26 cellular contexts compared by ENCODE assay signal in genomic region chr3:185555101-185555501, GRCh38. TPM values are rescaled to one million over a fixed set of nuclear protein-coding genes. Genes with fewer than 3 reads are reported as not detected.
DNase-seq lines count a peak whose midpoint lies in the region; ATAC-seq, FAIRE-seq and TF ChIP-seq lines count a peak whose summit lies in the region.
"Had no signal": no experiment of that assay in that cellular context is flagged by ENCODE, and none has a peak within 500 bp of the region (broad histone marks: within the 10 kb centered on the region; RNA-seq: fewer than 3 reads in every experiment).

No MANE protein-coding gene starts in this region.

- no peaks in the 10 kb centered on the region for H4K20me1 ChIP-seq in SK-N-SH (ENCODE audit: insufficient read depth)

- H3K27ac ChIP-seq in mucosa of rectum (ENCODE audit: low read depth in 2 of 2, low read length in 2 of 2), result peak overlapping the region; percentile 98 to 99
- peak overlapping the region in 3 of 4 donors; percentile 11 to 36 (median 17) for H3K27ac ChIP-seq in upper lobe of left lung
- no peak overlapping the region for H3K27ac ChIP-seq in SK-N-SH (ENCODE audit: low read depth in 2 of 2, low read length in 1 of 2)
- H3K27ac ChIP-seq: dorsolateral prefrontal cortex, SK-N-MC, suprapubic skin had no signal

- H3K4me2 ChIP-seq in SK-N-SH, result no peak overlapping the region

- H3K4me3 ChIP-seq in mucosa of rectum (ENCODE audit: low read length in 2 of 2) (peak overlapping the region; percentile 8 to 23), upper lobe of left lung (no peak overlapping the region), SK-N-SH (ENCODE audit: low read depth in 2 of 2, low read length in 1 of 2) (no peak overlapping the region)
- H3K4me3 ChIP-seq: dorsolateral prefrontal cortex, lung, SK-N-MC, suprapubic skin had no signal

- H3K79me2 ChIP-seq in SK-N-SH (ENCODE audit: insufficient read depth), result no peaks in the 10 kb centered on the region

- peaks cover 16 to 31% of the 10 kb centered on the region in 2 donors for H3K4me1 ChIP-seq in mucosa of rectum (ENCODE audit: control insufficient read depth in 2 of 2, insufficient read depth in 2 of 2, low read length in 2 of 2)
- H3K4me1 ChIP-seq in upper lobe of left lung, result peaks cover 0 to 13% (median 5%) of the 10 kb centered on the region in 4 donors
- H3K4me1 ChIP-seq in SK-N-SH (ENCODE audit: control insufficient read depth in 1 of 2, insufficient read depth in 2 of 2, low read depth in 1 of 2, low read length in 1 of 2), result peaks cover 0 to 2% of the 10 kb centered on the region in 2 experiments; a peak in 2 of 4 replicates

- TF ChIP-seq EP300 in upper lobe of left lung (IDR thresholded peaks at IDR 0.05) (no peak), SK-N-SH (IDR thresholded peaks at IDR 0.05; ENCODE audit: borderline replicate concordance in 1 of 2, low read depth in 1 of 2, low read length in 1 of 2) (no peak)

- FAIRE-seq in H54 (lab: Jason Lieb, UNC), result peak; percentile 6
- FAIRE-seq: G401.6, keratinocyte had no signal

- H2AFZ ChIP-seq in SK-N-SH (ENCODE audit: low read depth), result no peak overlapping the region

- TF ChIP-seq POLR2A in H54 (IDR thresholded peaks at IDR 0.05; ENCODE audit: low read depth, low read length) (no peak), upper lobe of left lung (IDR thresholded peaks at IDR 0.05) (no peak)

- no peak for TF ChIP-seq RAD21 in SK-N-SH (IDR thresholded peaks at IDR 0.05; ENCODE audit: low read length)

- POLR2A ChIA-PET in SK-N-SH (lab: Yijun Ruan, JAX), result no interaction called here

- TF ChIP-seq CTCF in upper lobe of left lung (IDR thresholded peaks at IDR 0.05), result no peak
- no peak for TF ChIP-seq CTCF in SK-N-SH (IDR thresholded peaks at IDR 0.05)

- H3K9me2 ChIP-seq in SK-N-SH, result no peaks in the 10 kb centered on the region

- H3K27me3 ChIP-seq in mucosa of rectum (ENCODE audit: control insufficient read depth in 2 of 2, insufficient read depth in 2 of 2, low read length in 2 of 2), result no peaks in the 10 kb centered on the region
- H3K27me3 ChIP-seq in upper lobe of left lung, result no peaks in the 10 kb centered on the region
- no peaks in the 10 kb centered on the region for H3K27me3 ChIP-seq in SK-N-SH (ENCODE audit: insufficient read depth)
- H3K27me3 ChIP-seq: dorsolateral prefrontal cortex, suprapubic skin had no signal

- CTCF ChIA-PET in SK-N-SH (lab: Yijun Ruan, JAX), result no interaction called here

- DNase-seq in H54 (ENCODE audit: insufficient read length, low spot score) (no peak), amniotic epithelial cell (ENCODE audit: low read depth) (peak; percentile 29), upper lobe of left lung (no peak), SK-N-SH (no peak), kidney tubule cell (ENCODE audit: low spot score) (no peak), DMS153 (lab: John Stamatoyannopoulos, UW) (no peak)
- DNase-seq: activated CD4-positive, alpha-beta T cell treated with anti-CD3 and anti-CD28 coated beads, Interleukin-2, amount 50 U/mL, for 48 hours; activated CD8-positive, alpha-beta memory T cell treated with anti-CD3 and anti-CD28 coated beads, Interleukin-2, amount 50 U/mL, for 4 hours; aorta; CD4-positive, alpha-beta T cell; dorsolateral prefrontal cortex; GOT3; Kasumi-1; NCI-H187; NCI-H69; RPMI8226; stimulated activated CD4-positive, alpha-beta T cell treated with anti-CD3 and anti-CD28 coated beads, Interleukin-2, amount 100 ng/mL, for 48 hours; T-helper 17 cell had no signal

- no peaks in the 10 kb centered on the region for H3K36me3 ChIP-seq in mucosa of rectum (ENCODE audit: control insufficient read depth in 2 of 2, insufficient read depth in 2 of 2, low read length in 2 of 2)
- H3K36me3 ChIP-seq in upper lobe of left lung, result no peaks in the 10 kb centered on the region
- H3K36me3 ChIP-seq in SK-N-SH (replicated peaks in 1 of 2; ENCODE audit: control insufficient read depth in 1 of 2, insufficient read depth in 2 of 2, low read length in 1 of 2), result no peaks in the 10 kb centered on the region
- H3K36me3 ChIP-seq: suprapubic skin had no signal

- WGBS in upper lobe of left lung, 2 donors, result 72 to 81% methylated on average over 4 of the region's 4 CpGs
- WGBS in SK-N-SH (ENCODE audit: low lambda C conversion rate), result 74% methylated on average over 4 of the region's 4 CpGs

- H3K9ac ChIP-seq in mucosa of rectum (ENCODE audit: low read depth in 1 of 2, low read length in 2 of 2), result peak overlapping the region; percentile 44 to 57
- no peak overlapping the region for H3K9ac ChIP-seq in SK-N-SH

- no peaks in the 10 kb centered on the region for H3K9me3 ChIP-seq in mucosa of rectum (ENCODE audit: control insufficient read depth in 2 of 2, low read length in 2 of 2)
- no peaks in the 10 kb centered on the region for H3K9me3 ChIP-seq in upper lobe of left lung
- no peaks in the 10 kb centered on the region for H3K9me3 ChIP-seq in SK-N-SH
- H3K9me3 ChIP-seq: suprapubic skin had no signal

- peaks cover 4% of the 10 kb centered on the region for H3F3A ChIP-seq in SK-N-SH (replicated peaks; ENCODE audit: insufficient read depth)

- no peak for ATAC-seq in upper lobe of left lung (ENCODE audit: low FRiP score in 2 of 2)
- ATAC-seq: activated naive CD4-positive, alpha-beta T cell treated with anti-CD3 and anti-CD28 coated beads, Interleukin-2, amount 50 U/mL, for 72 hours; stimulated activated effector memory CD8-positive, alpha-beta T cell treated with anti-CD3 and anti-CD28 coated beads, Interleukin-12 subunit alpha, Interleukin-12 subunit beta, amount 100 ng/mL, for 72 hours; T-helper 17 cell had no signal

TF ChIP-seq in SK-N-SH, 30 proteins besides CTCF, POLR2A, EP300 and RAD21:
- no peak for TF ChIP-seq RFX5 (IDR thresholded peaks at IDR 0.05; ENCODE audit: low read length)
TF ChIP-seq in SK-N-SH: peak in this region for 0.

RNA-seq across cellular contexts. Expression of gene LIPH, which starts 2.7 kb away (rescaled TPM):
- 10 to 100 TPM; 25.9 to 63.1 (median 42.3) TPM for total RNA-seq in upper lobe of left lung
- polyA plus RNA-seq in SK-N-SH (2012; rRNA removed), result 0.06 TPM in 1 of 2 replicates, not detected in the other
- polyA plus RNA-seq in SK-N-SH (2012; cell fraction: cytosol; rRNA removed), result 0.01 and 0.03 TPM in 2 replicates
- 0.05 TPM in 2 replicates for polyA plus RNA-seq in SK-N-SH (2012; cell fraction: nucleus; rRNA removed)
- total RNA-seq: activated naive CD4-positive, alpha-beta T cell treated with anti-CD3 and anti-CD28 coated beads, Interleukin-2, amount 50 U/mL, for 72 hours; CD4-positive, alpha-beta T cell had no signal

RNA-seq across cellular contexts. Expression of gene SENP2, which starts 31.0 kb away (rescaled TPM):
- 10 to 100 TPM; 18.9 to 42.2 (median 31.6) TPM for total RNA-seq in upper lobe of left lung
- 7.1 and 8.5 TPM in 2 replicates for polyA plus RNA-seq in SK-N-SH (2012; rRNA removed)
- 9.8 and 16.1 TPM in 2 replicates for polyA plus RNA-seq in SK-N-SH (2012; cell fraction: cytosol; rRNA removed)
- polyA plus RNA-seq in SK-N-SH (2012; cell fraction: nucleus; rRNA removed), result 3.3 and 6.5 TPM in 2 replicates

RNA-seq across cellular contexts. Expression of gene TMEM41A, which starts 56.3 kb away (rescaled TPM):
- total RNA-seq in upper lobe of left lung, result 10 to 100 TPM; 14.8 to 38.5 (median 24.5) TPM
- 9.4 and 12.0 TPM in 2 replicates for polyA plus RNA-seq in SK-N-SH (2012; rRNA removed)
- 12.3 and 12.8 TPM in 2 replicates for polyA plus RNA-seq in SK-N-SH (2012; cell fraction: cytosol; rRNA removed)
- polyA plus RNA-seq in SK-N-SH (2012; cell fraction: nucleus; rRNA removed), result 7.9 and 8.8 TPM in 2 replicates

Comparison
In these comparisons a context has a peak if more than half of its experiments do, and no peak if none do; other contexts are left out.
1. H3K27ac ChIP-seq: peak in mucosa of rectum (2 of 2) and upper lobe of left lung (3 of 4); none in SK-N-SH (0 of 2).
2. H3K4me3 ChIP-seq: peak in mucosa of rectum (2 of 2); none in upper lobe of left lung (0 of 4) and SK-N-SH (0 of 2).